In the genomic region with DNA sequence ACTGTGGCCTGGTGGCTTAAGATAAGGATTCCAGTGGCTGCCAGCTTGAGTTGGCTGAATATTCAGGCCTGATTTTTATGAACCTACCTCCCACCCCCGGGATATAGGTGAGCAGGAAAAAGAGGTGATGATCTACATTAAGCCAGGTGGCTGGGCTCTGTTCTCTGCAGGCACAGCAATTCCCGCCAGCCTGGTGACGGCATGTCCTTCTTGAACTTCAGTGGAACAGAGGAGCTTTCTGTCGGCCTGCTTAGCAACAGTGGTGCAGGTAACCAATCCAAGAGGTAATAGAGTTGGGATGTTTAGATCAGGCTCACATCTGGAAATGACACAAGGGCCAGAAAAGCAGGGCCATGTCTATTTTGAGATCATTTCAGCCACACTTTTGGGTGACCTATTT, we compare ENCODE assay signal across 8 cellular contexts.
"Had no signal": no experiment of that assay in that cellular context is flagged by ENCODE, and none has a peak within 500 bp of the region (broad histone marks: within the 10 kb centered on the region; RNA-seq: fewer than 3 reads in every experiment).

No MANE protein-coding gene starts in this region.

- FAIRE-seq: H1, H54, HTR-8/SVneo, K562 had no signal

- ATAC-seq: GM23338, K562 had no signal

- DNase-seq: H9, HCEC 1CT, IMR-90 had no signal

- H3K4me3 ChIP-seq: GM23338, K562 had no signal

- H3K4me1 Mint-ChIP-seq: GM23338, H9 had no signal

- H3K9me3 Mint-ChIP-seq: GM23338, H9 had no signal

- H3K4me3 Mint-ChIP-seq: GM23338, H9 had no signal

- H3K27ac Mint-ChIP-seq: GM23338 had no signal
